ENCODE assay signal across 27 cellular contexts in genomic region chr6:112946051-112946450, GRCh38.
DNase-seq lines count a peak whose midpoint lies in the region; ATAC-seq, FAIRE-seq and TF ChIP-seq lines count a peak whose summit lies in the region.
"Had no signal": no experiment of that assay in that cellular context is flagged by ENCODE, and none has a peak within 500 bp of the region (broad histone marks: within the 10 kb centered on the region; RNA-seq: fewer than 3 reads in every experiment).

No MANE protein-coding gene starts in this region.

- no peaks in the 10 kb centered on the region for H3K9me1 ChIP-seq in K562 (ENCODE audit: control insufficient read depth, insufficient read depth, low read length)

- no peaks in the 10 kb centered on the region for H3K4me1 Mint-ChIP-seq in effector memory CD8-positive, alpha-beta T cell (ENCODE audit: low read depth in 2 of 2)
- H3K4me1 Mint-ChIP-seq: naive thymus-derived CD8-positive, alpha-beta T cell had no signal

- no peaks in the 10 kb centered on the region for H3K27me3 Mint-ChIP-seq in effector memory CD8-positive, alpha-beta T cell
- H3K27me3 Mint-ChIP-seq: activated CD4-positive, alpha-beta memory T cell treated with anti-CD3 and anti-CD28 coated beads for 36 hours; brain; naive thymus-derived CD8-positive, alpha-beta T cell had no signal

- WGBS in K562 (ENCODE audit: insufficient coverage, low coverage, missing lambda C conversion rate), result 17% methylated on average over 3 of the region's 3 CpGs
- 44% methylated on average over 1 of the region's 3 CpGs for WGBS in mesenchymal stem cell
- 73% methylated on average over 3 of the region's 3 CpGs for WGBS in suprapubic skin

- no peak overlapping the region for H2AK5ac ChIP-seq in mesenchymal stem cell (ENCODE audit: low read length, severe bottlenecking)

- H3K27ac ChIP-seq in K562 (ENCODE audit: extremely low read depth, low read depth, low read length) (no peak overlapping the region), mesenchymal stem cell (ENCODE audit: low read length, poor library complexity, severe bottlenecking) (no peak overlapping the region), suprapubic skin (no peak overlapping the region)
- H3K27ac ChIP-seq: C4-2B, coronary artery, thoracic aorta, uterus had no signal

- H3K36me3 ChIP-seq in K562 (ENCODE audit: control insufficient read depth, insufficient read depth, low read length), result no peaks in the 10 kb centered on the region
- H3K36me3 ChIP-seq in mesenchymal stem cell (ENCODE audit: control insufficient read depth in 1 of 2, insufficient read depth in 2 of 2, low read depth in 1 of 2, low read length in 2 of 2), result no peaks in the 10 kb centered on the region
- H3K36me3 ChIP-seq in suprapubic skin, result no peaks in the 10 kb centered on the region
- H3K36me3 ChIP-seq: MG63, thoracic aorta, uterus had no signal

- H3K4ac ChIP-seq in mesenchymal stem cell (ENCODE audit: low read depth in 1 of 2, low read length in 2 of 2), result no peak overlapping the region

- FAIRE-seq in K562 (lab: Jason Lieb, UNC), result peak; percentile 19
- FAIRE-seq in GM12892 (lab: Jason Lieb, UNC), result no peak
- FAIRE-seq: D721Med had no signal

- peak; percentile 26; the same call in 1 of the 3 replicates for ATAC-seq in K562
- ATAC-seq in effector memory CD8-positive, alpha-beta T cell (replicated peaks), result no peak
- ATAC-seq: activated CD4-positive, CD25-positive, alpha-beta regulatory T cell treated with anti-CD3 and anti-CD28 coated beads, Interleukin-2, amount 50 U/mL, for 24 hours; naive thymus-derived CD8-positive, alpha-beta T cell had no signal

- H2BK15ac ChIP-seq in mesenchymal stem cell (ENCODE audit: low read depth, poor library complexity, severe bottlenecking), result no peak overlapping the region

- peaks cover 0 to 7% of the 10 kb centered on the region in 2 donors for H3K9me3 Mint-ChIP-seq in effector memory CD8-positive, alpha-beta T cell
- H3K9me3 Mint-ChIP-seq: activated CD4-positive, alpha-beta memory T cell treated with anti-CD3 and anti-CD28 coated beads for 36 hours had no signal

- no peak overlapping the region for H3K18ac ChIP-seq in mesenchymal stem cell (ENCODE audit: low read depth in 1 of 2, low read length in 2 of 2)

- H3K9me3 ChIP-seq in K562 (replicated peaks; ENCODE audit: control insufficient read depth, insufficient read depth, low read depth, low read length), result peaks cover 1% of the 10 kb centered on the region; the same call in 1 of the 2 replicates
- no peaks in the 10 kb centered on the region for H3K9me3 ChIP-seq in mesenchymal stem cell (ENCODE audit: control insufficient read depth, low read length)
- H3K9me3 ChIP-seq in suprapubic skin, result no peaks in the 10 kb centered on the region
- H3K9me3 ChIP-seq: MG63, thoracic aorta, uterus had no signal

- TF ChIP-seq POLR2A in K562 (conservative IDR thresholded peaks at IDR 0.05) (no peak), GM12892 (IDR thresholded peaks at IDR 0.05; ENCODE audit: low read depth, low read length) (no peak), suprapubic skin (IDR thresholded peaks at IDR 0.05) (no peak)

- no peak overlapping the region for H2BK120ac ChIP-seq in mesenchymal stem cell (ENCODE audit: low read depth, low read length)

- in situ Hi-C loops in K562 (cut with MboI), result no loop called here

- no peaks in the 10 kb centered on the region for H3K36me3 Mint-ChIP-seq in effector memory CD8-positive, alpha-beta T cell (ENCODE audit: insufficient read depth)
- H3K36me3 Mint-ChIP-seq: activated CD4-positive, alpha-beta memory T cell treated with anti-CD3 and anti-CD28 coated beads for 36 hours; brain; naive thymus-derived CD8-positive, alpha-beta T cell had no signal

- no peaks in the 10 kb centered on the region for H4K20me1 ChIP-seq in K562 (replicated peaks; ENCODE audit: control insufficient read depth, insufficient read depth, low read length)

- CTCF ChIA-PET in K562 (lab: Yijun Ruan, JAX; ENCODE audit: low intra/inter-chr PET ratio), result no interaction called here

- H3K14ac ChIP-seq in mesenchymal stem cell (ENCODE audit: low read length in 2 of 2), result no peak overlapping the region

- H3K4me1 ChIP-seq in K562 (replicated peaks in 1 of 2; ENCODE audit: control insufficient read depth in 2 of 2, insufficient read depth in 2 of 2, low read length in 2 of 2) (peaks cover 0 to 19% of the 10 kb centered on the region in 2 experiments; a peak in 3 of 5 replicates), mesenchymal stem cell (ENCODE audit: control insufficient read depth, insufficient read depth, low read depth, low read length) (no peaks in the 10 kb centered on the region), suprapubic skin (no peaks in the 10 kb centered on the region)
- H3K4me1 ChIP-seq: uterus had no signal

- H3K4me3 ChIP-seq in AG10803 (ENCODE audit: low read length), result no peak overlapping the region
- H3K4me3 ChIP-seq in K562, result no peak overlapping the region
- no peak overlapping the region for H3K4me3 ChIP-seq in mesenchymal stem cell (ENCODE audit: insufficient read depth in 1 of 2, low read depth in 1 of 2, low read length in 2 of 2)
- no peak overlapping the region for H3K4me3 ChIP-seq in suprapubic skin
- H3K4me3 ChIP-seq: coronary artery, MG63, thoracic aorta, uterus had no signal

- H4K91ac ChIP-seq in mesenchymal stem cell (ENCODE audit: low read length), result no peak overlapping the region

- BruUV-seq in K562 (replicated peaks; lab: Mats Ljungman, UMichigan), result no TSS peak

- no peaks in the 10 kb centered on the region for H3K79me1 ChIP-seq in mesenchymal stem cell (replicated peaks; ENCODE audit: low read length, poor library complexity, severe bottlenecking)

- TF ChIP-seq RAD21 in K562 (CRISPR knock-in tag; conservative IDR thresholded peaks at IDR 0.05 in 1 of 2, IDR thresholded peaks at IDR 0.05 in 1 of 2), result no peak

- H3K27me3 ChIP-seq in K562 (ENCODE audit: control insufficient read depth in 2 of 2, insufficient read depth in 2 of 2, low read length in 2 of 2) (no peaks in the 10 kb centered on the region), mesenchymal stem cell (ENCODE audit: control insufficient read depth in 1 of 2, insufficient read depth in 1 of 2, low read length in 2 of 2) (no peaks in the 10 kb centered on the region), suprapubic skin (no peaks in the 10 kb centered on the region)
- H3K27me3 ChIP-seq: MG63, uterus had no signal

- TF ChIP-seq CTCF in AG10803 (conservative IDR thresholded peaks at IDR 0.05; ENCODE audit: low read length) (no peak), K562 (IDR thresholded peaks at IDR 0.05 in 2 of 3, conservative IDR thresholded peaks at IDR 0.05 in 1 of 3; ENCODE audit: insufficient read depth in 2 of 3, low read depth in 1 of 3, low read length in 3 of 3) (no peak), suprapubic skin (IDR thresholded peaks at IDR 0.05) (no peak)

- H3K4me2 ChIP-seq in K562 (ENCODE audit: insufficient read depth, low read length), result no peak overlapping the region
- H3K4me2 ChIP-seq in mesenchymal stem cell (ENCODE audit: low read length, poor library complexity, severe bottlenecking), result no peak overlapping the region

- intact Hi-C loops in K562 (cut with micrococcal nuclease), result no loop called here

- H3K23ac ChIP-seq in mesenchymal stem cell (ENCODE audit: low read length in 2 of 2), result no peak overlapping the region

- no peak overlapping the region for H2BK5ac ChIP-seq in mesenchymal stem cell (ENCODE audit: low read depth, low read length, poor library complexity, severe bottlenecking)

- DNase-seq in AG10803 (ENCODE audit: low read depth) (peak; percentile 61), NCI-H226 (peak; percentile 9), K562 (ENCODE audit: extremely low read depth in 1 of 4, low spot score in 3 of 4) (no peak), mesenchymal stem cell (peak; percentile 53), GM12892 (ENCODE audit: insufficient read length) (no peak), cerebellum (ENCODE audit: low spot score) (no peak), suprapubic skin (ENCODE audit: low spot score in 2 of 2) (no peak)
- no peak for DNase-seq in effector memory CD8-positive, alpha-beta T cell
- DNase-seq: ACHN; activated CD4-positive, alpha-beta memory T cell treated with anti-CD3 and anti-CD28 coated beads for 36 hours; MG63; naive thymus-derived CD8-positive, alpha-beta T cell; NCI-H1417; NCI-H2081; NCI-H345; NCI-H82; SHP77; stimulated activated CD4-positive, alpha-beta T cell treated with anti-CD3 and anti-CD28 coated beads, Interleukin-12 subunit alpha, Interleukin-12 subunit beta, amount 100 ng/mL, for 4 hours; stimulated activated CD4-positive, alpha-beta T cell treated with anti-CD3 and anti-CD28 coated beads, Interleukin-4, amount 100 ng/mL, for 24 hours; stimulated activated naive CD4-positive, alpha-beta T cell; uterus had no signal

- POLR2A ChIA-PET in K562 (lab: Yijun Ruan, JAX), result interaction anchor here (0.5 to 0.8 kb wide), 2 partner anchors 8 to 212 kb away, joined by 3 read pairs; no protein-coding TSS in a partner anchor

- H4K8ac ChIP-seq in mesenchymal stem cell (ENCODE audit: low read length), result no peak overlapping the region

- no peak for TF ChIP-seq EP300 in K562 (IDR thresholded peaks at IDR 0.05; ENCODE audit: low read length)
- no peak for TF ChIP-seq EP300 in suprapubic skin (IDR thresholded peaks at IDR 0.05)

- no peaks in the 10 kb centered on the region for H3K79me2 ChIP-seq in K562 (ENCODE audit: control insufficient read depth, insufficient read depth, low read length)

- H3K4me3 Mint-ChIP-seq in effector memory CD8-positive, alpha-beta T cell, result no peak overlapping the region
- H3K4me3 Mint-ChIP-seq: activated CD4-positive, alpha-beta memory T cell treated with anti-CD3 and anti-CD28 coated beads for 36 hours; brain; naive thymus-derived CD8-positive, alpha-beta T cell had no signal

- H3K9ac ChIP-seq in K562 (ENCODE audit: insufficient read depth in 1 of 2, low read depth in 2 of 2, low read length in 2 of 2) (no peak overlapping the region), mesenchymal stem cell (ENCODE audit: low read length) (no peak overlapping the region)

- H2BK12ac ChIP-seq in mesenchymal stem cell (ENCODE audit: low read length in 2 of 2), result no peak overlapping the region

- H2AFZ ChIP-seq in K562 (ENCODE audit: low read depth, low read length) (peak overlapping the region; percentile 26; the same call in 1 of the 2 replicates), mesenchymal stem cell (ENCODE audit: low read depth, low read length) (no peak overlapping the region)

- no peak overlapping the region for H3K27ac Mint-ChIP-seq in effector memory CD8-positive, alpha-beta T cell
- H3K27ac Mint-ChIP-seq: activated CD4-positive, alpha-beta memory T cell treated with anti-CD3 and anti-CD28 coated beads for 36 hours; brain; naive thymus-derived CD8-positive, alpha-beta T cell had no signal

TF ChIP-seq in K562, 482 proteins besides CTCF, POLR2A, EP300 and RAD21 (continues in another document):
- TF ChIP-seq, protein P1, sequence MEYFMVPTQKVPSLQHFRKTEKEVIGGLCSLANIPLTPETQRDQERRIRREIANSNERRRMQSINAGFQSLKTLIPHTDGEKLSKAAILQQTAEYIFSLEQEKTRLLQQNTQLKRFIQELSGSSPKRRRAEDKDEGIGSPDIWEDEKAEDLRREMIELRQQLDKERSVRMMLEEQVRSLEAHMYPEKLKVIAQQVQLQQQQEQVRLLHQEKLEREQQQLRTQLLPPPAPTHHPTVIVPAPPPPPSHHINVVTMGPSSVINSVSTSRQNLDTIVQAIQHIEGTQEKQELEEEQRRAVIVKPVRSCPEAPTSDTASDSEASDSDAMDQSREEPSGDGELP (CRISPR knock-in tag; IDR thresholded peaks at IDR 0.05; ENCODE audit: borderline replicate concordance), result no peak
- peak; percentile 70 for TF ChIP-seq CEBPB (tag; IDR thresholded peaks at IDR 0.05)

Comparison
In these comparisons a context has a peak if more than half of its experiments do, and no peak if none do; other contexts are left out.
1. DNase-seq: peak in AG10803 (single experiment), NCI-H226 (single experiment) and mesenchymal stem cell (single experiment); none in K562 (0 of 4), GM12892 (single experiment), cerebellum (single experiment), effector memory CD8-positive, alpha-beta T cell (0 of 3) and suprapubic skin (0 of 2).